In genomic region chr12:78600541-78600940, GRCh38 we compare ENCODE assay signal across 16 cellular contexts.
DNase-seq lines count a peak whose midpoint lies in the region; ATAC-seq and TF ChIP-seq lines count a peak whose summit lies in the region.
"Had no signal": no experiment of that assay in that cellular context is flagged by ENCODE, and none has a peak within 500 bp of the region (broad histone marks: within the 10 kb centered on the region; RNA-seq: fewer than 3 reads in every experiment).

No MANE protein-coding gene starts in this region.

- H3K4me1 ChIP-seq in hepatocyte (ENCODE audit: insufficient read depth): no peaks in the 10 kb centered on the region
- H3K4me1 ChIP-seq: BE2C, BLaER1 had no signal

- peaks cover 5% of the 10 kb centered on the region for H3K9me3 ChIP-seq in hepatocyte (ENCODE audit: low read depth)
- H3K9me3 ChIP-seq: BE2C had no signal

- no peak overlapping the region for H3K4me2 ChIP-seq in hepatocyte
- H3K4me2 ChIP-seq: BLaER1 had no signal

- no peaks in the 10 kb centered on the region for H3K79me2 ChIP-seq in hepatocyte

- H3K4me3 ChIP-seq in hepatocyte: no peak overlapping the region
- H3K4me3 ChIP-seq: BLaER1, GM12878 had no signal

- DNase-seq in G401 (ENCODE audit: low spot score): peak; percentile 92
- peak; percentile 58 for DNase-seq in cerebellum (ENCODE audit: low spot score)
- DNase-seq in hepatocyte (ENCODE audit: low spot score): no peak
- DNase-seq in posterior vena cava (ENCODE audit: low spot score): no peak
- DNase-seq in left ventricle myocardium superior: no peak
- DNase-seq: 8988T; ACHN; BE2C; CD4-positive, alpha-beta memory T cell; CD4-positive, CD25-positive, alpha-beta regulatory T cell; CD8-positive, alpha-beta memory T cell; COR-L47; DMS79 treated with DMSO at 0.1 percent for 48 hours; GDM1 had no signal

- no peaks in the 10 kb centered on the region for H3K9me2 ChIP-seq in hepatocyte (replicated peaks; ENCODE audit: insufficient read depth)

- H3K36me3 ChIP-seq in hepatocyte (replicated peaks; ENCODE audit: insufficient read depth, low read depth): no peaks in the 10 kb centered on the region
- H3K36me3 ChIP-seq: BE2C, BLaER1 had no signal

- H2AFZ ChIP-seq in hepatocyte: no peak overlapping the region

- ATAC-seq in left ventricle myocardium superior: no peak
- ATAC-seq: GM12878 had no signal

- 96% methylated on average over 1 of the region's 1 CpG for WGBS in hepatocyte (ENCODE audit: low lambda C conversion rate, missing lambda C conversion rate)

- no peak for TF ChIP-seq CTCF in hepatocyte (IDR thresholded peaks at IDR 0.05; ENCODE audit: poor library complexity)

- no peak overlapping the region for H3K27ac ChIP-seq in hepatocyte
- H3K27ac ChIP-seq: BLaER1 had no signal

- no peaks in the 10 kb centered on the region for H4K20me1 ChIP-seq in hepatocyte (ENCODE audit: insufficient read depth, poor library complexity, severe bottlenecking)
- H4K20me1 ChIP-seq: BLaER1 had no signal

- in situ Hi-C loops in G401 (cut with HindIII; ENCODE audit: low sequenced_read_pairs): no loop called here

- intact Hi-C loops in posterior vena cava (cut with DNase I) (no loop called here), left ventricle myocardium superior (cut with micrococcal nuclease) (no loop called here)

- no peaks in the 10 kb centered on the region for H3K27me3 ChIP-seq in hepatocyte
- H3K27me3 ChIP-seq: BE2C, BLaER1 had no signal

Comparison
In these comparisons a context has a peak if more than half of its experiments do, and no peak if none do; other contexts are left out.
1. DNase-seq: peak in G401 (single experiment) and cerebellum (single experiment); none in hepatocyte (single experiment), posterior vena cava (single experiment) and left ventricle myocardium superior (single experiment).